ENCODE assay signal across 8 cellular contexts in the genomic region with DNA sequence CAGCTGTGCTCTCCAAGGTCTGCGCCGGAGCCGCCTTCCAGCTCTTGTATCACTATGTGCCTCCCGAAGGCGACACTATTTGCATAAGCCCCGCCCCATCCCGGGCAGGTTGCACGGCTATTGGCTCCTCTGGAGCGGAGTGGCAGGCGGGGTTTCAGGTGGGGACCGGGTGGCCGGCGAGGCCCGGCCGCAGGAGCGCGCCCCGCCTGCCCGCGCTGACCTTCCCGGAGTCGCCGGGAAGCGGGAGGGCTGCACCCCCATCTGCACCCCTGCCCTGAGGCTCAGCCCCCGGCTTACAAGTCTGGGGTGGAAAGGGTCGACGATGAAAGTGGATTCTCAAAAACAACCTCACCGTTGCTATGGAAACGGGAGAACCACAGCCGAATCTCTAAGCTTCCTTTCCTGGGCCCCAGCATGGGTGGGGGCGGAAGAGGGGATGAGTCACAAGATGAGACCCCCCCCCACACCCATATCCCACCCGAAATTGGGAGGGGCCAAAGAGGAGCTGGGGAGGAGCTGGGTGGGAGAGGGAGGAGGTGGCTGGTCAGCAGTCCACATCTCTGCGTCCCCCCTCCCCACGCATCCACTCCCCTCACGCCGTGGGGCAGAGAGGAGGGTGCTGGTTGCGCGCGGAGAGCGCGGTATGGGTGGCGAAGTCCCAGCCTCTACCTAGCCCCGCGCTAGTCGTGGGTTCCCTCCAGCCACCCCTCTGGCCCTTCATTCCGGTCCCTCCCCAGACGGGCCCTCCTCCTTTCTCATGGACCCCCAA. TPM values are rescaled to one million over a fixed set of nuclear protein-coding genes. Genes with fewer than 3 reads are reported as not detected.
DNase-seq lines count a peak whose midpoint lies in the region; ATAC-seq and TF ChIP-seq lines count a peak whose summit lies in the region.

A gene (minus strand): TSS at position 51 of the 769 bp plus-strand sequence. CDS start 6,830 bp downstream, outside the sequence.

- DNase-seq in Calu3 (peak; percentile 95), MG63 (peak; percentile 78), SK-MEL-5 (ENCODE audit: low read depth, low spot score) (peak; percentile 84), globus pallidus (ENCODE audit: low spot score) (peak; percentile 75), occipital lobe (lab: John Stamatoyannopoulos, UW) (peak; percentile 90), substantia nigra (lab: John Stamatoyannopoulos, UW) (peak in 44 of 49 donors; percentile 14 to 96 (median 68))
- DNase-seq in activated naive CD4-positive, alpha-beta T cell treated with anti-CD3 and anti-CD28 coated beads, Interleukin-2, amount 10 ng/mL, durations not matched to agents 7 days and 5 days = peak; percentile 93

- no peak within 1 kb of the TSS for H3K27ac ChIP-seq in substantia nigra (ENCODE audit: low read depth, low read length, poor library complexity, severe bottlenecking)

- H3K9me3 ChIP-seq in MG63 = no peaks in the 10 kb centered on the region

- CTCF ChIA-PET in Calu3 (lab: Charles Lee) = interaction anchor here (0.8 to 2.0 kb wide), 4 partner anchors 10 to 33 kb away, joined by 3 to 7 read pairs (median 4); a partner anchor contains a TSS
- CTCF ChIA-PET in activated naive CD4-positive, alpha-beta T cell treated with anti-CD3 and anti-CD28 coated beads, Interleukin-2, amount 10 ng/mL, durations not matched to agents 7 days and 5 days (lab: Charles Lee) = interaction anchor here (0.6 to 5.8 kb wide), 5 partner anchors 12 to 109 kb away, joined by 3 to 18 read pairs (median 3); no protein-coding TSS in a partner anchor

- intact Hi-C loops in Calu3 (cut with micrococcal nuclease; ENCODE audit: unreplicated experiment) = loop anchor here (2.0 kb wide), 1 partner anchor 27 kb away; no protein-coding TSS in a partner anchor

- H3K27me3 ChIP-seq in MG63 = peaks cover 45% of the 10 kb centered on the region

- H3K4me1 Mint-ChIP-seq in Calu3 (ENCODE audit: low read depth, unreplicated experiment) = no peaks in the 10 kb centered on the region
- H3K4me1 Mint-ChIP-seq in activated naive CD4-positive, alpha-beta T cell treated with anti-CD3 and anti-CD28 coated beads, Interleukin-2, amount 10 ng/mL, durations not matched to agents 7 days and 5 days = peaks cover 30% of the 10 kb centered on the region

- H3K4me3 ChIP-seq in MG63 = peak within 1 kb of the TSS; percentile 29

- H3K9me3 Mint-ChIP-seq in Calu3 (ENCODE audit: low read depth, unreplicated experiment) = no peaks in the 10 kb centered on the region
- no peaks in the 10 kb centered on the region for H3K9me3 Mint-ChIP-seq in activated naive CD4-positive, alpha-beta T cell treated with anti-CD3 and anti-CD28 coated beads, Interleukin-2, amount 10 ng/mL, durations not matched to agents 7 days and 5 days

- H3K27ac Mint-ChIP-seq in Calu3 (ENCODE audit: unreplicated experiment) = no peak within 1 kb of the TSS
- no peak within 1 kb of the TSS for H3K27ac Mint-ChIP-seq in activated naive CD4-positive, alpha-beta T cell treated with anti-CD3 and anti-CD28 coated beads, Interleukin-2, amount 10 ng/mL, durations not matched to agents 7 days and 5 days

- peaks cover 79% of the 10 kb centered on the region for H3K27me3 Mint-ChIP-seq in Calu3 (ENCODE audit: unreplicated experiment)
- peaks cover 91% of the 10 kb centered on the region for H3K27me3 Mint-ChIP-seq in activated naive CD4-positive, alpha-beta T cell treated with anti-CD3 and anti-CD28 coated beads, Interleukin-2, amount 10 ng/mL, durations not matched to agents 7 days and 5 days

- BruUV-seq in Calu3 (replicated peaks; lab: Mats Ljungman, UMichigan) = no TSS peak

- in situ Hi-C loops in SK-MEL-5 (cut with HindIII; ENCODE audit: low pct_unique_long_range_greater_than_20kb, low sequenced_read_pairs) = no loop called here

- H3K36me3 Mint-ChIP-seq in Calu3 (ENCODE audit: insufficient read depth, unreplicated experiment) = no peaks in the 10 kb centered on the region
- H3K36me3 Mint-ChIP-seq in activated naive CD4-positive, alpha-beta T cell treated with anti-CD3 and anti-CD28 coated beads, Interleukin-2, amount 10 ng/mL, durations not matched to agents 7 days and 5 days = no peaks in the 10 kb centered on the region

- peak; percentile 58 for ATAC-seq in GM21786 (IDR thresholded peaks at IDR 0.05; ENCODE audit: unreplicated experiment)

- no peak for TF ChIP-seq CTCF in Calu3 (IDR thresholded peaks at IDR 0.05; ENCODE audit: unreplicated experiment)

- peak within 1 kb of the TSS; percentile 63 for H3K4me3 Mint-ChIP-seq in Calu3 (ENCODE audit: low read depth, unreplicated experiment)
- peak within 1 kb of the TSS; percentile 77 for H3K4me3 Mint-ChIP-seq in activated naive CD4-positive, alpha-beta T cell treated with anti-CD3 and anti-CD28 coated beads, Interleukin-2, amount 10 ng/mL, durations not matched to agents 7 days and 5 days

- no peaks in the 10 kb centered on the region for H3K36me3 ChIP-seq in MG63

RNA-seq across cellular contexts. Expression of the gene that starts here (rescaled TPM):
- total RNA-seq in Calu3 (2022) (not detected in 2 replicates), occipital lobe (51.2 TPM)
- not detected in 2 replicates for total RNA-seq in MG63 (2014; rRNA removed; shearing (Covaris generic); ENCODE audit: low replicate concordance)
- 0.93 and 1.3 TPM in 2 replicates for total RNA-seq in SK-MEL-5 (2014; rRNA removed; shearing (Covaris generic))
- 0.70 and 0.85 TPM in 2 replicates for polyA plus RNA-seq in SK-MEL-5 (2015; cell fraction: cytosol; rRNA removed)
- polyA plus RNA-seq in SK-MEL-5 (2015; cell fraction: nucleus; rRNA removed) = 0.30 and 1.2 TPM in 2 replicates

Comparison
In these comparisons a context has a peak if more than half of its experiments do, and no peak if none do; other contexts are left out.
1. RNA of the gene that starts here (total RNA-seq): 51.2 TPM in occipital lobe (single experiment); 0.93 to 1.3 TPM in SK-MEL-5, not detected in Calu3 and not detected in MG63; every median in the first group is over 10 times any median in the second.
2. Peak in DNase-seq in Calu3; RNA of the gene not detected or under 1 TPM.
3. Peak in DNase-seq and H3K4me3 ChIP-seq in MG63; RNA of the gene not detected or under 1 TPM.
4. Peak in every context shown above with its lines, with median percentiles within 50 percentile points of each other: DNase-seq.